In genomic region chr10:73999703-74000102, GRCh38 we compare ENCODE assay signal across 9 cellular contexts. TPM values are rescaled to one million over a fixed set of nuclear protein-coding genes. Genes with fewer than 3 reads are reported as not detected.
DNase-seq lines count a peak whose midpoint lies in the region; ATAC-seq, FAIRE-seq and TF ChIP-seq lines count a peak whose summit lies in the region.
"Had no signal": no experiment of that assay in that cellular context is flagged by ENCODE, and none has a peak within 500 bp of the region (broad histone marks: within the 10 kb centered on the region; RNA-seq: fewer than 3 reads in every experiment).

No MANE protein-coding gene starts in this region.

- H3K27ac Mint-ChIP-seq in activated T-cell treated with anti-CD3 and anti-CD28 coated beads, Interleukin-2, amount 50 U/mL, for 24 hours: peak overlapping the region; percentile 89
- peak overlapping the region; percentile 98 for H3K27ac Mint-ChIP-seq in type B pancreatic cell

- peak overlapping the region; percentile 90 for H3K27ac ChIP-seq in lower lobe of right lung

- peaks cover 36% of the 10 kb centered on the region for H3K4me1 Mint-ChIP-seq in activated T-cell treated with anti-CD3 and anti-CD28 coated beads, Interleukin-2, amount 50 U/mL, for 24 hours (ENCODE audit: low read depth)
- H3K4me1 Mint-ChIP-seq in type B pancreatic cell (ENCODE audit: unreplicated experiment): peaks cover 34% of the 10 kb centered on the region

- H3K36me3 ChIP-seq in bronchial epithelial cell (ENCODE audit: control insufficient read depth, insufficient read depth, low read length): peaks cover 1% of the 10 kb centered on the region
- no peaks in the 10 kb centered on the region for H3K36me3 ChIP-seq in lower lobe of right lung

- H3K9me3 ChIP-seq in lower lobe of right lung: no peaks in the 10 kb centered on the region

- peak overlapping the region; percentile 88 for H3K4me3 Mint-ChIP-seq in activated T-cell treated with anti-CD3 and anti-CD28 coated beads, Interleukin-2, amount 50 U/mL, for 24 hours
- peak overlapping the region; percentile 99 for H3K4me3 Mint-ChIP-seq in type B pancreatic cell

- H3K4me3 ChIP-seq in bronchial epithelial cell (ENCODE audit: low read depth, low read length): peak overlapping the region; percentile 82
- H3K4me3 ChIP-seq in lower lobe of right lung: peak overlapping the region; percentile 82

- FAIRE-seq in bronchial epithelial cell (lab: Jason Lieb, UNC): no peak
- FAIRE-seq: G401.6 had no signal

- DNase-seq in activated T-cell treated with anti-CD3 and anti-CD28 coated beads, Interleukin-2, amount 50 U/mL, for 24 hours: no peak
- no peak for DNase-seq in activated T-cell treated with anti-CD3 and anti-CD28 coated beads, Interleukin-2, amount 50 U/mL, for 48 hours
- DNase-seq in bronchial epithelial cell (ENCODE audit: low read depth): peak; percentile 43
- no peak for DNase-seq in lower lobe of right lung
- DNase-seq in type B pancreatic cell (ENCODE audit: extremely low spot score, unreplicated experiment): no peak
- DNase-seq in Ammon's horn (ENCODE audit: low spot score): no peak
- DNase-seq in effector CD4-positive, alpha-beta T cell: no peak
- DNase-seq in DMS153 treated with DMSO at 0.1 percent for 48 hours (lab: John Stamatoyannopoulos, UW; ENCODE audit: unreplicated experiment): no peak

- no peaks in the 10 kb centered on the region for H3K9me3 Mint-ChIP-seq in activated T-cell treated with anti-CD3 and anti-CD28 coated beads, Interleukin-2, amount 50 U/mL, for 24 hours
- H3K9me3 Mint-ChIP-seq in type B pancreatic cell: no peaks in the 10 kb centered on the region

- peaks cover 16% of the 10 kb centered on the region for H3K36me3 Mint-ChIP-seq in activated T-cell treated with anti-CD3 and anti-CD28 coated beads, Interleukin-2, amount 50 U/mL, for 24 hours (ENCODE audit: low read depth)
- H3K36me3 Mint-ChIP-seq in type B pancreatic cell: peaks cover 20% of the 10 kb centered on the region

- no peaks in the 10 kb centered on the region for H3K27me3 Mint-ChIP-seq in activated T-cell treated with anti-CD3 and anti-CD28 coated beads, Interleukin-2, amount 50 U/mL, for 24 hours
- peaks cover 3% of the 10 kb centered on the region for H3K27me3 Mint-ChIP-seq in type B pancreatic cell

- TF ChIP-seq CTCF in bronchial epithelial cell (IDR thresholded peaks at IDR 0.05; ENCODE audit: insufficient read depth, low read length, severe bottlenecking): no peak
- no peak for TF ChIP-seq CTCF in lower lobe of right lung (IDR thresholded peaks at IDR 0.05)
- TF ChIP-seq CTCF in type B pancreatic cell (conservative IDR thresholded peaks at IDR 0.05): no peak

- peaks cover 46% of the 10 kb centered on the region for H3K4me1 ChIP-seq in lower lobe of right lung

- no peak for ATAC-seq in lower lobe of right lung

- intact Hi-C loops in lower lobe of right lung (cut with DNase I): no loop called here

- no peaks in the 10 kb centered on the region for H3K27me3 ChIP-seq in bronchial epithelial cell (ENCODE audit: control insufficient read depth, insufficient read depth, low read length)
- no peaks in the 10 kb centered on the region for H3K27me3 ChIP-seq in lower lobe of right lung (ENCODE audit: low read depth)

RNA-seq across cellular contexts. Expression of gene VCL, which starts 1.8 kb away (rescaled TPM):
- total RNA-seq in bronchial epithelial cell (40.8 and 52.6 TPM in 2 replicates), lower lobe of right lung (106 TPM), type B pancreatic cell (ENCODE audit: low replicate concordance) (110 and 125 TPM in 2 replicates)
